In genomic region chr1:52913014-52913413, GRCh38 we compare ENCODE assay signal across 16 cellular contexts.
"Had no signal": no experiment of that assay in that cellular context is flagged by ENCODE, and none has a peak within 500 bp of the region (broad histone marks: within the 10 kb centered on the region; RNA-seq: fewer than 3 reads in every experiment).

No MANE protein-coding gene starts in this region.

- DNase-seq: activated gamma-delta T cell; activated T-cell treated with anti-CD3 and anti-CD28 coated beads, Interleukin-2, amount 50 U/mL, for 4 hours; brain microvascular endothelial cell; NCI-H1048; NCI-H2029; NCI-H2107; NCI-H2171 treated with DMSO at 0.1 percent for 48 hours; NCI-H226; NCI-H774; NK-92 treated with Interleukin-12 subunit alpha and Interleukin-12 subunit beta, amount 100 ng/mL, for 24 hours; Peyer's patch; Right ventricle myocardium superior; T-helper 9 cell had no signal

- H3K4me3 ChIP-seq: cardiac muscle cell, Peyer's patch had no signal

- H3K4me1 ChIP-seq: Peyer's patch had no signal

- H3K27me3 ChIP-seq: brain microvascular endothelial cell, cardiac muscle cell, Peyer's patch had no signal

- ATAC-seq: activated T-cell treated with anti-CD3 and anti-CD28 coated beads, Interleukin-2, amount 50 U/mL, for 4 hours; activated T-helper 17 cell treated with anti-CD3 and anti-CD28 coated beads, Interleukin-2, amount 50 U/mL, for 72 hours had no signal

- H3K27ac ChIP-seq: brain microvascular endothelial cell, cardiac muscle cell, Peyer's patch, RWPE1 had no signal

- H3K9me3 ChIP-seq: Peyer's patch had no signal

- H3K36me3 ChIP-seq: brain microvascular endothelial cell, cardiac muscle cell had no signal
